Comparison of ENCODE assay signal across 10 cellular contexts in genomic region chr19:47485210-47485609, GRCh38. TPM values are rescaled to one million over a fixed set of nuclear protein-coding genes. Genes with fewer than 3 reads are reported as not detected.
DNase-seq lines count a peak whose midpoint lies in the region; ATAC-seq and TF ChIP-seq lines count a peak whose summit lies in the region.
"Had no signal": no experiment of that assay in that cellular context is flagged by ENCODE, and none has a peak within 500 bp of the region (broad histone marks: within the 10 kb centered on the region; RNA-seq: fewer than 3 reads in every experiment).

No MANE protein-coding gene starts in this region.

- no peaks in the 10 kb centered on the region for H3K9me3 ChIP-seq in RWPE2 (ENCODE audit: severe bottlenecking)

- H3K36me3 Mint-ChIP-seq in activated CD4-positive, alpha-beta T cell treated with anti-CD3 and anti-CD28 coated beads, Interleukin-2, amount 10 ng/mL, durations not matched to agents 7 days and 5 days (ENCODE audit: low read depth), result peaks cover 22% of the 10 kb centered on the region
- H3K36me3 Mint-ChIP-seq in endothelial cell (ENCODE audit: low read depth, unreplicated experiment), result peaks cover 15% of the 10 kb centered on the region
- H3K36me3 Mint-ChIP-seq in stimulated activated effector memory CD8-positive, alpha-beta T cell treated with anti-CD3 and anti-CD28 coated beads, Interleukin-12 subunit alpha, Interleukin-12 subunit beta, amount 100 ng/mL, for 72 hours, result peaks cover 32% of the 10 kb centered on the region

- peak; percentile 36 for DNase-seq in activated CD4-positive, alpha-beta T cell treated with anti-CD3 and anti-CD28 coated beads, Interleukin-2, amount 10 ng/mL, durations not matched to agents 7 days and 5 days
- DNase-seq in activated CD4-positive, alpha-beta T cell treated with anti-CD3 and anti-CD28 coated beads, Interleukin-2, amount 50 U/mL, for 1 hour, result no peak
- no peak for DNase-seq in RWPE2 (ENCODE audit: low spot score)
- DNase-seq in endothelial cell (ENCODE audit: low spot score), result no peak
- no peak for DNase-seq in stimulated activated effector memory CD8-positive, alpha-beta T cell treated with anti-CD3 and anti-CD28 coated beads, Interleukin-12 subunit alpha, Interleukin-12 subunit beta, amount 100 ng/mL, for 72 hours (ENCODE audit: low spot score in 2 of 2)
- no peak for DNase-seq in SKM-1 (lab: John Stamatoyannopoulos, UW; ENCODE audit: unreplicated experiment)
- DNase-seq: activated effector memory CD4-positive, alpha-beta T cell treated with anti-CD3 and anti-CD28 coated beads, Interleukin-2, amount 50 U/mL, for 16 hours; trophoblast cell had no signal

- peaks cover 10% of the 10 kb centered on the region; the same call in 1 of the 2 replicates for H3K36me3 ChIP-seq in RWPE2 (ENCODE audit: low read depth)

- no peaks in the 10 kb centered on the region for H3K27me3 ChIP-seq in RWPE2 (ENCODE audit: insufficient read depth, poor library complexity, severe bottlenecking)

- H3K4me1 ChIP-seq in RWPE2 (ENCODE audit: insufficient read depth, poor library complexity, severe bottlenecking), result no peaks in the 10 kb centered on the region

- ATAC-seq in RWPE2 (ENCODE audit: low read depth) (no peak), HG03280 (IDR thresholded peaks at IDR 0.05; ENCODE audit: unreplicated experiment) (no peak), HG03439 (IDR thresholded peaks at IDR 0.05; ENCODE audit: unreplicated experiment) (no peak)
- ATAC-seq in stimulated activated effector memory CD8-positive, alpha-beta T cell treated with anti-CD3 and anti-CD28 coated beads, Interleukin-12 subunit alpha, Interleukin-12 subunit beta, amount 100 ng/mL, for 72 hours, result no peak

- no peaks in the 10 kb centered on the region for H3K27me3 Mint-ChIP-seq in activated CD4-positive, alpha-beta T cell treated with anti-CD3 and anti-CD28 coated beads, Interleukin-2, amount 10 ng/mL, durations not matched to agents 7 days and 5 days
- peaks cover 9% of the 10 kb centered on the region for H3K27me3 Mint-ChIP-seq in endothelial cell (ENCODE audit: unreplicated experiment)

- peak overlapping the region; percentile 47 for H3K27ac ChIP-seq in RWPE2 (ENCODE audit: poor library complexity, severe bottlenecking)

- H3K4me1 Mint-ChIP-seq in activated CD4-positive, alpha-beta T cell treated with anti-CD3 and anti-CD28 coated beads, Interleukin-2, amount 10 ng/mL, durations not matched to agents 7 days and 5 days, result peaks cover 43% of the 10 kb centered on the region
- H3K4me1 Mint-ChIP-seq in endothelial cell (ENCODE audit: unreplicated experiment), result peaks cover 7% of the 10 kb centered on the region
- H3K4me1 Mint-ChIP-seq in stimulated activated effector memory CD8-positive, alpha-beta T cell treated with anti-CD3 and anti-CD28 coated beads, Interleukin-12 subunit alpha, Interleukin-12 subunit beta, amount 100 ng/mL, for 72 hours, result peaks cover 28% of the 10 kb centered on the region

- H3K4me3 Mint-ChIP-seq in activated CD4-positive, alpha-beta T cell treated with anti-CD3 and anti-CD28 coated beads, Interleukin-2, amount 10 ng/mL, durations not matched to agents 7 days and 5 days, result peak overlapping the region; percentile 98
- peak overlapping the region; percentile 87 for H3K4me3 Mint-ChIP-seq in endothelial cell (ENCODE audit: unreplicated experiment)
- peak overlapping the region; percentile 87 for H3K4me3 Mint-ChIP-seq in stimulated activated effector memory CD8-positive, alpha-beta T cell treated with anti-CD3 and anti-CD28 coated beads, Interleukin-12 subunit alpha, Interleukin-12 subunit beta, amount 100 ng/mL, for 72 hours

- POLR2A ChIA-PET in activated CD4-positive, alpha-beta T cell treated with anti-CD3 and anti-CD28 coated beads, Interleukin-2, amount 10 ng/mL, durations not matched to agents 7 days and 5 days (lab: Charles Lee), result no interaction called here

- no peaks in the 10 kb centered on the region for H3K9me3 Mint-ChIP-seq in activated CD4-positive, alpha-beta T cell treated with anti-CD3 and anti-CD28 coated beads, Interleukin-2, amount 10 ng/mL, durations not matched to agents 7 days and 5 days
- H3K9me3 Mint-ChIP-seq in endothelial cell (ENCODE audit: unreplicated experiment), result no peaks in the 10 kb centered on the region
- H3K9me3 Mint-ChIP-seq in stimulated activated effector memory CD8-positive, alpha-beta T cell treated with anti-CD3 and anti-CD28 coated beads, Interleukin-12 subunit alpha, Interleukin-12 subunit beta, amount 100 ng/mL, for 72 hours, result no peaks in the 10 kb centered on the region

- H3K4me3 ChIP-seq in RWPE2 (ENCODE audit: severe bottlenecking), result peak overlapping the region; percentile 93

- CTCF ChIA-PET in activated CD4-positive, alpha-beta T cell treated with anti-CD3 and anti-CD28 coated beads, Interleukin-2, amount 10 ng/mL, durations not matched to agents 7 days and 5 days (lab: Charles Lee), result interaction anchor here (0.7 to 2.4 kb wide), 7 partner anchors 9 to 228 kb away, joined by 3 to 12 read pairs (median 5); partner anchors contain the start of genes EHD2 and NAPA

- peak overlapping the region; percentile 97 for H3K27ac Mint-ChIP-seq in activated CD4-positive, alpha-beta T cell treated with anti-CD3 and anti-CD28 coated beads, Interleukin-2, amount 10 ng/mL, durations not matched to agents 7 days and 5 days
- H3K27ac Mint-ChIP-seq in endothelial cell (ENCODE audit: unreplicated experiment), result peak overlapping the region; percentile 87
- peak overlapping the region; percentile 98 for H3K27ac Mint-ChIP-seq in stimulated activated effector memory CD8-positive, alpha-beta T cell treated with anti-CD3 and anti-CD28 coated beads, Interleukin-12 subunit alpha, Interleukin-12 subunit beta, amount 100 ng/mL, for 72 hours

- TF ChIP-seq CTCF in RWPE2 (IDR thresholded peaks at IDR 0.05; ENCODE audit: poor library complexity, severe bottlenecking) (no peak), endothelial cell (IDR thresholded peaks at IDR 0.05; ENCODE audit: unreplicated experiment) (no peak)

RNA-seq across cellular contexts. Expression of gene KPTN, which starts 1.2 kb away (rescaled TPM):
- 10 to 100 TPM; 12.5 to 14.1 TPM for total RNA-seq in activated CD4-positive, alpha-beta T cell treated with anti-CD3 and anti-CD28 coated beads, Interleukin-2, amount 10 ng/mL, durations not matched to agents 7 days and 5 days
- total RNA-seq in endothelial cell (ENCODE audit: unreplicated experiment), result 12.0 TPM

RNA-seq across cellular contexts. Expression of gene SLC8A2, which starts 13.5 kb away (rescaled TPM):
- total RNA-seq in activated CD4-positive, alpha-beta T cell treated with anti-CD3 and anti-CD28 coated beads, Interleukin-2, amount 10 ng/mL, durations not matched to agents 7 days and 5 days, result not detected
- total RNA-seq in endothelial cell (ENCODE audit: unreplicated experiment), result 0.80 TPM

RNA-seq across cellular contexts. Expression of gene NAPA, which starts 29.7 kb away (rescaled TPM):
- total RNA-seq in activated CD4-positive, alpha-beta T cell treated with anti-CD3 and anti-CD28 coated beads, Interleukin-2, amount 10 ng/mL, durations not matched to agents 7 days and 5 days, result 100 to 1,000 TPM; 121 to 133 TPM
- 77.8 TPM for total RNA-seq in endothelial cell (ENCODE audit: unreplicated experiment)
